Comparison of ENCODE assay signal across 1 cellular context in genomic region chr1:173688300-173688699, GRCh38.
TF ChIP-seq lines count a peak whose summit lies in the region.

No MANE protein-coding gene starts in this region.

TF ChIP-seq in GM23338, 12 proteins besides CTCF, POLR2A, EP300 and RAD21:
- TF ChIP-seq JUNB (IDR thresholded peaks at IDR 0.05; ENCODE audit: unreplicated experiment) (no peak), ETS1 (IDR thresholded peaks at IDR 0.05) (no peak), ZNF462 (CRISPR knock-in tag; IDR thresholded peaks at IDR 0.05) (no peak), POLR2AphosphoS5 (IDR thresholded peaks at IDR 0.05; ENCODE audit: low read depth) (no peak), ZNF331 (CRISPR knock-in tag; IDR thresholded peaks at IDR 0.05; ENCODE audit: low read depth) (no peak), CREB1 (CRISPR knock-in tag; IDR thresholded peaks at IDR 0.05; ENCODE audit: low read depth) (no peak)
